ENCODE assay signal across 20 cellular contexts in genomic region chr10:644076-644942, GRCh38. TPM values are rescaled to one million over a fixed set of nuclear protein-coding genes. Genes with fewer than 3 reads are reported as not detected.
DNase-seq lines count a peak whose midpoint lies in the region; ATAC-seq and TF ChIP-seq lines count a peak whose summit lies in the region.
"Had no signal": no experiment of that assay in that cellular context is flagged by ENCODE, and none has a peak within 500 bp of the region (broad histone marks: within the 10 kb centered on the region; RNA-seq: fewer than 3 reads in every experiment).

No MANE protein-coding gene starts in this region.

- CTCF ChIA-PET in HEK293T (lab: Yijun Ruan, JAX): interaction anchor here (0.7 kb wide), 1 partner anchor 324 kb away, joined by 4 read pairs; no protein-coding TSS in a partner anchor

- H3K36me3 ChIP-seq in H7 (replicated peaks; ENCODE audit: control insufficient read depth, insufficient read depth, low read length): no peaks in the 10 kb centered on the region
- peaks cover 0 to 7% of the 10 kb centered on the region in 2 donors for H3K36me3 ChIP-seq in gastroesophageal sphincter
- no peaks in the 10 kb centered on the region for H3K36me3 ChIP-seq in osteoblast (ENCODE audit: insufficient read depth, low read length)
- H3K36me3 ChIP-seq in transverse colon: peaks cover 0 to 3% (median 0%) of the 10 kb centered on the region in 4 donors

- H3K9me3 ChIP-seq in gastroesophageal sphincter (peaks cover 0 to 14% (median 0%) of the 10 kb centered on the region in 3 donors), osteoblast (ENCODE audit: low read depth, low read length) (peaks cover 5% of the 10 kb centered on the region), transverse colon (peaks cover 6 to 9% of the 10 kb centered on the region in 2 donors)

- in situ Hi-C loops in transverse colon (cut with MboI; ENCODE audit: low pct_ligation_motif_present in 1 of 4, low pct_unique_long_range_greater_than_20kb in 1 of 4, low sequenced_read_pairs in 3 of 4): no loop called here

- TF ChIP-seq POLR2A in gastroesophageal sphincter (IDR thresholded peaks at IDR 0.05) (no peak), transverse colon (IDR thresholded peaks at IDR 0.05) (no peak)

- H3K4me1 ChIP-seq in gastroesophageal sphincter (peaks cover 0 to 47% (median 0%) of the 10 kb centered on the region in 3 donors), osteoblast (ENCODE audit: insufficient read depth, low read length) (no peaks in the 10 kb centered on the region), transverse colon (peaks cover under 1 to 8% (median 4%) of the 10 kb centered on the region in 4 donors)

- H3K27me3 ChIP-seq in H7 (ENCODE audit: control insufficient read depth, insufficient read depth, low read length) (no peaks in the 10 kb centered on the region), gastroesophageal sphincter (no peaks in the 10 kb centered on the region), osteoblast (ENCODE audit: insufficient read depth, low read length) (no peaks in the 10 kb centered on the region), transverse colon (no peaks in the 10 kb centered on the region)

- TF ChIP-seq EP300 in gastroesophageal sphincter (IDR thresholded peaks at IDR 0.05) (no peak), transverse colon (IDR thresholded peaks at IDR 0.05; ENCODE audit: low read depth) (no peak)

- POLR2A ChIA-PET in HEK293T (lab: Yijun Ruan, JAX): no interaction called here

- peaks cover 62% of the 10 kb centered on the region for H4K20me1 ChIP-seq in osteoblast (ENCODE audit: insufficient read depth, low read length)

- DNase-seq in H7 (peak; percentile 54), osteoblast (ENCODE audit: insufficient read length, low spot score, missing footprints) (peak; percentile 22), transverse colon (peak; percentile 7), HEK293T (ENCODE audit: extremely low spot score) (no peak)
- no peak for DNase-seq in activated CD4-positive, alpha-beta T cell treated with anti-CD3 and anti-CD28 coated beads for 4 hours
- DNase-seq: DMS53; GF-D8; HFFc6; MV-4-11; NCI-H1105 treated with DMSO at 0.1 percent for 48 hours; NCI-H1694; NCI-H2081; NCI-H2171; NCI-H345; NCI-H524; NCI-H774; NK-92 treated with Interleukin-12 subunit alpha and Interleukin-12 subunit beta, amount 100 ng/mL, for 24 hours had no signal

- peaks cover 92% of the 10 kb centered on the region for H3K79me2 ChIP-seq in osteoblast (ENCODE audit: insufficient read depth, low read length)

- no peak overlapping the region for H2AFZ ChIP-seq in osteoblast (ENCODE audit: low read length)

- H3K4me3 ChIP-seq in H7 (ENCODE audit: insufficient read depth, low read depth, low read length) (no peak overlapping the region), gastroesophageal sphincter (no peak overlapping the region), osteoblast (ENCODE audit: insufficient read depth, low read length) (no peak overlapping the region), transverse colon (no peak overlapping the region)

- WGBS in gastroesophageal sphincter (ENCODE audit: low coverage in 1 of 2), 2 donors: 33 to 67% methylated on average over 3 to 4 of the region's 23 CpGs
- WGBS in transverse colon (ENCODE audit: low coverage in 1 of 2), 2 donors: 39 to 87% methylated on average over 3 to 21 of the region's 23 CpGs

- ATAC-seq in gastroesophageal sphincter (peak; percentile 13), GM19395 (IDR thresholded peaks at IDR 0.05; ENCODE audit: unreplicated experiment) (no peak)
- ATAC-seq: Panc1 had no signal

- H3K27ac ChIP-seq in gastroesophageal sphincter (peak overlapping the region in 3 of 4 donors; percentile 18 to 73 (median 66)), osteoblast (ENCODE audit: low read depth, low read length) (no peak overlapping the region), transverse colon (peak overlapping the region in 3 of 4 donors; percentile 25 to 51 (median 39))

- intact Hi-C loops in transverse colon (cut with DNase I; ENCODE audit: low total_unique reads): no loop called here

- no peak overlapping the region for H3K4me2 ChIP-seq in osteoblast (ENCODE audit: insufficient read depth, low read length)

- TF ChIP-seq CTCF in gastroesophageal sphincter (IDR thresholded peaks at IDR 0.05) (no peak), osteoblast (IDR thresholded peaks at IDR 0.05; ENCODE audit: extremely low read depth, low read depth, low read length) (no peak), transverse colon (IDR thresholded peaks at IDR 0.05) (no peak)

TF ChIP-seq in HEK293T, 16 proteins besides CTCF, POLR2A, EP300 and RAD21:
- no peak for TF ChIP-seq FOXM1 (IDR thresholded peaks at IDR 0.05; ENCODE audit: borderline replicate concordance)
- TF ChIP-seq, protein P1, sequence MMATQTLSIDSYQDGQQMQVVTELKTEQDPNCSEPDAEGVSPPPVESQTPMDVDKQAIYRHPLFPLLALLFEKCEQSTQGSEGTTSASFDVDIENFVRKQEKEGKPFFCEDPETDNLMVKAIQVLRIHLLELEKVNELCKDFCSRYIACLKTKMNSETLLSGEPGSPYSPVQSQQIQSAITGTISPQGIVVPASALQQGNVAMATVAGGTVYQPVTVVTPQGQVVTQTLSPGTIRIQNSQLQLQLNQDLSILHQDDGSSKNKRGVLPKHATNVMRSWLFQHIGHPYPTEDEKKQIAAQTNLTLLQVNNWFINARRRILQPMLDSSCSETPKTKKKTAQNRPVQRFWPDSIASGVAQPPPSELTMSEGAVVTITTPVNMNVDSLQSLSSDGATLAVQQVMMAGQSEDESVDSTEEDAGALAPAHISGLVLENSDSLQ (IDR thresholded peaks at IDR 0.05): no peak
- no peak for TF ChIP-seq ELF4 (IDR thresholded peaks at IDR 0.05)

RNA-seq across cellular contexts. Expression of gene DIP2C, which starts 45.2 kb away (rescaled TPM):
- total RNA-seq in H7 (2014; rRNA removed; shearing (Covaris generic)): 4.8 and 7.2 TPM in 2 replicates
- total RNA-seq in gastroesophageal sphincter: 10 to 100 TPM; 40.8 to 73.8 (median 47.7) TPM
- total RNA-seq in osteoblast: 32.4 and 36.9 TPM in 2 replicates
- total RNA-seq in transverse colon: 10 to 100 TPM; 13.4 to 32.0 (median 18.4) TPM

Comparison
In these comparisons a context has a peak if more than half of its experiments do, and no peak if none do; other contexts are left out.
1. DNase-seq: peak in H7 (single experiment), osteoblast (single experiment) and transverse colon (single experiment); none in HEK293T (single experiment) and activated CD4-positive, alpha-beta T cell treated with anti-CD3 and anti-CD28 coated beads for 4 hours (0 of 2).